In genomic region chr1:11198257-11198656, GRCh38 we compare ENCODE assay signal across 25 cellular contexts. TPM values are rescaled to one million over a fixed set of nuclear protein-coding genes. Genes with fewer than 3 reads are reported as not detected.
DNase-seq lines count a peak whose midpoint lies in the region; ATAC-seq and TF ChIP-seq lines count a peak whose summit lies in the region.
"Had no signal": no experiment of that assay in that cellular context is flagged by ENCODE, and none has a peak within 500 bp of the region (broad histone marks: within the 10 kb centered on the region; RNA-seq: fewer than 3 reads in every experiment).

No MANE protein-coding gene starts in this region.

- no peak overlapping the region for H3K27ac Mint-ChIP-seq in osteocyte (ENCODE audit: unreplicated experiment)

- in situ Hi-C loops in SK-MEL-5 (cut with HindIII; ENCODE audit: low pct_unique_long_range_greater_than_20kb, low sequenced_read_pairs): no loop called here

- no peaks in the 10 kb centered on the region for H3K4me1 Mint-ChIP-seq in osteocyte (ENCODE audit: unreplicated experiment)

- DNase-seq in SK-MEL-5 (ENCODE audit: low read depth, low spot score) (peak; percentile 52), caudate nucleus (lab: John Stamatoyannopoulos, UW) (no peak), medulla oblongata (ENCODE audit: extremely low spot score) (peak; percentile 49), superior temporal gyrus (ENCODE audit: extremely low spot score) (peak; percentile 58), foreskin fibroblast (no peak), cerebellar nuclear complex (lab: John Stamatoyannopoulos, UW) (no peak), osteocyte (ENCODE audit: extremely low spot score, unreplicated experiment) (no peak)
- DNase-seq: CD4-positive, CD25-positive, alpha-beta regulatory T cell; DMS 273 treated with DMSO at 0.1 percent for 48 hours; DND-41; IMR-90; NCI-H1436 treated with DMSO at 0.1 percent for 48 hours; NCI-H2029 treated with DMSO at 0.1 percent for 48 hours; NCI-H2171 treated with DMSO at 0.1 percent for 48 hours; NCI-H446 treated with DMSO at 0.1 percent for 48 hours; NCI-H526 treated with DMSO at 0.1 percent for 48 hours; PC-3; Right ventricle myocardium superior had no signal

- TF ChIP-seq CTCF in foreskin fibroblast (IDR thresholded peaks at IDR 0.05; ENCODE audit: low read depth, low read length): no peak
- no peak for TF ChIP-seq CTCF in osteocyte (IDR thresholded peaks at IDR 0.05)

- H3K27me3 Mint-ChIP-seq in osteocyte (ENCODE audit: unreplicated experiment): no peaks in the 10 kb centered on the region
- H3K27me3 Mint-ChIP-seq: CD4-positive, CD25-positive, alpha-beta regulatory T cell had no signal

- no peak overlapping the region for H3K4me3 ChIP-seq in foreskin fibroblast (ENCODE audit: low read depth in 1 of 2, low read length in 2 of 2)
- H3K4me3 ChIP-seq: GM12878 had no signal

- peaks cover 49% of the 10 kb centered on the region for H3K36me3 Mint-ChIP-seq in osteocyte (ENCODE audit: unreplicated experiment)

- no peak for ATAC-seq in GM19467 (IDR thresholded peaks at IDR 0.05; ENCODE audit: unreplicated experiment)
- ATAC-seq: GM12878, HCT116, PC-3 had no signal

- H3K9me3 Mint-ChIP-seq in osteocyte (ENCODE audit: unreplicated experiment): no peaks in the 10 kb centered on the region
- H3K9me3 Mint-ChIP-seq: CD4-positive, CD25-positive, alpha-beta regulatory T cell had no signal

- no peak overlapping the region for H3K4me3 Mint-ChIP-seq in osteocyte (ENCODE audit: unreplicated experiment)
- H3K4me3 Mint-ChIP-seq: CD4-positive, CD25-positive, alpha-beta regulatory T cell had no signal

- H3K27ac ChIP-seq in caudate nucleus (ENCODE audit: low read depth, low read length): peak overlapping the region; percentile 72
- H3K27ac ChIP-seq: KMS-11 had no signal

RNA-seq across cellular contexts. Expression of gene ANGPTL7, which starts 9.1 kb away (rescaled TPM):
- not detected in 2 replicates for total RNA-seq in SK-MEL-5 (2014; rRNA removed; shearing (Covaris generic))
- 0.20 TPM in 1 of 2 replicates, not detected in the other for polyA plus RNA-seq in SK-MEL-5 (2015; cell fraction: cytosol; rRNA removed)
- polyA plus RNA-seq in SK-MEL-5 (2015; cell fraction: nucleus; rRNA removed): 0.36 TPM in 1 of 2 replicates, not detected in the other
- not detected in 2 replicates for total RNA-seq in osteocyte
- total RNA-seq: CD4-positive, CD25-positive, alpha-beta regulatory T cell; GM12878; H1; PC-3; RPMI7951 had no signal
- polyA plus RNA-seq: BJ; CD4-positive, CD25-positive, alpha-beta regulatory T cell; H1; IMR-90 had no signal

Comparison
In these comparisons a context has a peak if more than half of its experiments do, and no peak if none do; other contexts are left out.
1. DNase-seq: peak in SK-MEL-5 (single experiment), medulla oblongata (single experiment) and superior temporal gyrus (single experiment); none in caudate nucleus (0 of 61), foreskin fibroblast (0 of 2), cerebellar nuclear complex (0 of 2) and osteocyte (single experiment).